In genomic region chr5:134526483-134527155, GRCh38 we compare ENCODE assay signal across 8 cellular contexts. TPM values are rescaled to one million over a fixed set of nuclear protein-coding genes. Genes with fewer than 3 reads are reported as not detected.
DNase-seq lines count a peak whose midpoint lies in the region; ATAC-seq and TF ChIP-seq lines count a peak whose summit lies in the region.

No MANE protein-coding gene starts in this region.

- peaks cover 42% of the 10 kb centered on the region for H3K79me2 ChIP-seq in MM.1S (ENCODE audit: low read length)

- peak; percentile 85 for DNase-seq in GM06990 (ENCODE audit: extremely low read depth, insufficient read length)
- peak; percentile 94 for DNase-seq in H7
- DNase-seq in MM.1S: peak; percentile 83
- peak; percentile 93 for DNase-seq in UCSD-AML1 (lab: John Stamatoyannopoulos, UW; ENCODE audit: unreplicated experiment)
- peak; percentile 43 for DNase-seq in central memory CD4-positive, alpha-beta T cell
- DNase-seq in kidney epithelial cell (ENCODE audit: low read depth): no peak
- peak; percentile 91 for DNase-seq in stimulated activated CD4-positive, alpha-beta T cell treated with anti-CD3 and anti-CD28 coated beads, Interleukin-15, amount 100 ng/mL, for 24 hours

- H3K4me3 ChIP-seq in GM06990 (replicated peaks; ENCODE audit: low read depth, low read length): peak overlapping the region; percentile 90
- peak overlapping the region; percentile 91 for H3K4me3 ChIP-seq in H7 (ENCODE audit: insufficient read depth, low read depth, low read length)
- H3K4me3 ChIP-seq in MM.1S (ENCODE audit: low read length): peak overlapping the region; percentile 98
- peak overlapping the region; percentile 79 for H3K4me3 ChIP-seq in kidney epithelial cell (ENCODE audit: low read depth, low read length)

- peak overlapping the region; percentile 78 for H2AFZ ChIP-seq in MM.1S (ENCODE audit: low read length)

- H3K4me1 ChIP-seq in MM.1S (ENCODE audit: low read length): 0 out of 2 replicates have a peak, but pooled peaks cover 8% of the 10 kb centered on the region

- ATAC-seq in GM18861 (IDR thresholded peaks at IDR 0.05; ENCODE audit: unreplicated experiment): no peak

- TF ChIP-seq CTCF in GM06990 (IDR thresholded peaks at IDR 0.05; ENCODE audit: insufficient read depth, low read length, poor library complexity, severe bottlenecking): no peak
- peak; percentile 36 for TF ChIP-seq CTCF in MM.1S (IDR thresholded peaks at IDR 0.05; ENCODE audit: low read length)
- TF ChIP-seq CTCF in kidney epithelial cell (IDR thresholded peaks at IDR 0.05; ENCODE audit: insufficient read depth, low read length, poor library complexity, severe bottlenecking): no peak

- no peaks in the 10 kb centered on the region for H3K36me3 ChIP-seq in GM06990 (ENCODE audit: control insufficient read depth, insufficient read depth, low read length)
- H3K36me3 ChIP-seq in H7 (replicated peaks; ENCODE audit: control insufficient read depth, insufficient read depth, low read length): no peaks in the 10 kb centered on the region
- H3K36me3 ChIP-seq in MM.1S (replicated peaks; ENCODE audit: insufficient read depth, low read length): no peaks in the 10 kb centered on the region
- H3K36me3 ChIP-seq in kidney epithelial cell (ENCODE audit: control insufficient read depth, insufficient read depth, low read length): no peaks in the 10 kb centered on the region

- peak overlapping the region; percentile 93 for H3K9ac ChIP-seq in MM.1S (ENCODE audit: low read length)

- H3K27me3 ChIP-seq in GM06990 (replicated peaks; ENCODE audit: control insufficient read depth, insufficient read depth, low read length): no peaks in the 10 kb centered on the region
- no peaks in the 10 kb centered on the region for H3K27me3 ChIP-seq in H7 (ENCODE audit: control insufficient read depth, insufficient read depth, low read length)
- peaks cover 9% of the 10 kb centered on the region; the same call in 1 of the 2 replicates for H3K27me3 ChIP-seq in MM.1S (replicated peaks; ENCODE audit: insufficient read depth, low read length)
- H3K27me3 ChIP-seq in kidney epithelial cell (ENCODE audit: control insufficient read depth, insufficient read depth, low read length): no peaks in the 10 kb centered on the region

- H4K20me1 ChIP-seq in MM.1S (ENCODE audit: insufficient read depth, low read length): no peaks in the 10 kb centered on the region; the same call in 1 of the 2 replicates

- peaks cover 29% of the 10 kb centered on the region for H3F3A ChIP-seq in MM.1S (ENCODE audit: insufficient read depth, low read length)

- H3K9me2 ChIP-seq in MM.1S (replicated peaks; ENCODE audit: insufficient read depth, low read length): no peaks in the 10 kb centered on the region

- no peaks in the 10 kb centered on the region for H3K9me3 ChIP-seq in MM.1S (replicated peaks; ENCODE audit: insufficient read depth, low read length)

- peak overlapping the region; percentile 80; the same call in 1 of the 2 replicates for H3K27ac ChIP-seq in MM.1S (ENCODE audit: low read length)

- peak overlapping the region; percentile 92 for H3K4me2 ChIP-seq in MM.1S (ENCODE audit: low read depth, low read length)

RNA-seq across cellular contexts. Expression of gene JADE2, which starts 1.1 kb away (rescaled TPM):
- 29.5 and 33.7 TPM in 2 replicates for total RNA-seq in H7 (2014; rRNA removed; shearing (Covaris generic))
- total RNA-seq in kidney epithelial cell: 13.5 and 20.8 TPM in 2 replicates
